Comparison of ENCODE assay signal across 8 cellular contexts in the genomic region with DNA sequence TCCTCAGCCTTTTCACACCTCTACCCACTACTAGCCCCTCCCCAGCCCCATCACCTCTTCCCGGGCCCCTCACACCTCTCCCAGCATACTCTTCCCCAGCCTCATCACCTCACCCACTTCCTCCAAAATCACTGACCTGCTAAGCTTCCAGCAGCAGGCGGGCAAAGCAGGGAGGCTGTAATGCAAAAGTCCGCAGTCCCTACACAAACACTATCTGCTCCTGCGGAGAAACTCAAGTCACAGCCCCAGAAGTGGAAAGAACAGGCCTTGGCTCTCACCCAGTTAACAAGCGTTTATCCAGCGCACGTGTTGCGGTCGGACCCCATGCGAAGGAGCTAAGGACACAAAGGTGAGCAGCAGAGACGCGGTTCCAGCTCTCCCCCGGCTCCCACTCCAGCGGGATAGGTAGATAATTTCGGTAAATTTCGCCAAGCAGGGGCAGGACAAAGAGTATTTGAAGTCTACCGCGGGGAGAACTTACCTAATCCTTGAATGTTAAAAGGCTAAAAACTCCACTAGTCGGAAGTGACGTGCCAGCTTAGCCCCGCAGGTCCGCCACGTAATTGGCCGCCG. TPM values are rescaled to one million over a fixed set of nuclear protein-coding genes. Genes with fewer than 3 reads are reported as not detected.
A peak's percentile ranks its signal among the peaks of the same experiment; 100 is the strongest.
DNase-seq lines count a peak whose midpoint lies in the region; ATAC-seq lines count a peak whose summit lies in the region.

No MANE protein-coding gene starts in this region.

- H2BK120ac ChIP-seq in mesendoderm (ENCODE audit: low read depth, low read length): no peak overlapping the region

- no peak overlapping the region for H2AK5ac ChIP-seq in mesendoderm (ENCODE audit: low read length)

- H3K27ac ChIP-seq in cingulate gyrus (ENCODE audit: low read depth, low read length) (peak overlapping the region; percentile 96), mesendoderm (ENCODE audit: low read depth, low read length) (peak overlapping the region; percentile 91)

- H3K4me3 ChIP-seq in GM08714 (ENCODE audit: low read length) (peak overlapping the region; percentile 93), mesendoderm (ENCODE audit: low read length) (peak overlapping the region; percentile 95)

- no peaks in the 10 kb centered on the region for H3K36me3 ChIP-seq in mesendoderm (ENCODE audit: control insufficient read depth, insufficient read depth, low read length)

- no peak overlapping the region for H2BK15ac ChIP-seq in mesendoderm (replicated peaks; ENCODE audit: low read depth)

- H3K18ac ChIP-seq in mesendoderm (ENCODE audit: low read length): peak overlapping the region; percentile 69

- peaks cover 2% of the 10 kb centered on the region for H3K4me1 ChIP-seq in mesendoderm (ENCODE audit: control insufficient read depth, low read depth, low read length)

- H2BK5ac ChIP-seq in mesendoderm (ENCODE audit: low read length): peak overlapping the region; percentile 4

- peaks cover 39% of the 10 kb centered on the region for H3K79me2 ChIP-seq in mesendoderm (ENCODE audit: control insufficient read depth, insufficient read depth, low read length)

- no peak overlapping the region for H4K8ac ChIP-seq in mesendoderm (ENCODE audit: low read depth, low read length)

- peaks cover 8% of the 10 kb centered on the region for H3K79me1 ChIP-seq in mesendoderm (ENCODE audit: low read length)

- peak overlapping the region; percentile 99 for H3K56ac ChIP-seq in mesendoderm (ENCODE audit: low read length)

- WGBS in mesendoderm (ENCODE audit: extremely low coverage, insufficient coverage, low lambda C conversion rate): no CpG with 5 or more reads among the region's 25 CpGs

- H3K4ac ChIP-seq in mesendoderm (ENCODE audit: low read depth, low read length): peak overlapping the region; percentile 87

- H3K23ac ChIP-seq in mesendoderm (ENCODE audit: low read length): no peak overlapping the region

- peak overlapping the region; percentile 90 for H3K9ac ChIP-seq in mesendoderm (ENCODE audit: low read length)

- DNase-seq in NCI-H1417 treated with DMSO at 0.1 percent for 48 hours (lab: John Stamatoyannopoulos, UW) (peak; percentile 36), T-helper 9 cell (peak; percentile 74), mesendoderm (peak; percentile 96), GM03348 (ENCODE audit: low spot score) (no peak)
- peak; percentile 45 to 64 for DNase-seq in stimulated activated CD8-positive, alpha-beta memory T cell treated with anti-CD3 and anti-CD28 coated beads, Interleukin-15, amount 100 ng/mL, for 4 hours (ENCODE audit: low read depth in 2 of 2)

- no peaks in the 10 kb centered on the region for H3K27me3 ChIP-seq in mesendoderm (ENCODE audit: insufficient read depth, low read length, poor library complexity)

- no peak overlapping the region for H4K5ac ChIP-seq in mesendoderm (ENCODE audit: low read length)

- peak; percentile 30 for ATAC-seq in HG02623 (IDR thresholded peaks at IDR 0.05; ENCODE audit: unreplicated experiment)

- H3K4me2 ChIP-seq in mesendoderm (ENCODE audit: low read length): peak overlapping the region; percentile 74

RNA-seq across cellular contexts. Expression of a gene that starts 0.8 kb away (rescaled TPM):
- polyA plus RNA-seq in mesendoderm (2013, experiment 1 of 2): 19.2 TPM
- polyA plus RNA-seq in mesendoderm (2013, experiment 2 of 2): 20.3 TPM

RNA-seq across cellular contexts. Expression of a gene that starts 19.0 kb away (rescaled TPM):
- 141 TPM for polyA plus RNA-seq in mesendoderm (2013, experiment 1 of 2)
- 138 TPM for polyA plus RNA-seq in mesendoderm (2013, experiment 2 of 2)
